1 cellular context compared by ENCODE assay signal in genomic region chr2:58046585-58047372, GRCh38.
TF ChIP-seq lines count a peak whose summit lies in the region.

Gene VRK2 (plus strand): TSS chr2:58046806. CDS start chr2:58048832, 2,026 bp downstream.

TF ChIP-seq in HepG2, 621 proteins besides CTCF, POLR2A, EP300 and RAD21 (continued from another document and continues in another):
- TF ChIP-seq, protein P1, sequence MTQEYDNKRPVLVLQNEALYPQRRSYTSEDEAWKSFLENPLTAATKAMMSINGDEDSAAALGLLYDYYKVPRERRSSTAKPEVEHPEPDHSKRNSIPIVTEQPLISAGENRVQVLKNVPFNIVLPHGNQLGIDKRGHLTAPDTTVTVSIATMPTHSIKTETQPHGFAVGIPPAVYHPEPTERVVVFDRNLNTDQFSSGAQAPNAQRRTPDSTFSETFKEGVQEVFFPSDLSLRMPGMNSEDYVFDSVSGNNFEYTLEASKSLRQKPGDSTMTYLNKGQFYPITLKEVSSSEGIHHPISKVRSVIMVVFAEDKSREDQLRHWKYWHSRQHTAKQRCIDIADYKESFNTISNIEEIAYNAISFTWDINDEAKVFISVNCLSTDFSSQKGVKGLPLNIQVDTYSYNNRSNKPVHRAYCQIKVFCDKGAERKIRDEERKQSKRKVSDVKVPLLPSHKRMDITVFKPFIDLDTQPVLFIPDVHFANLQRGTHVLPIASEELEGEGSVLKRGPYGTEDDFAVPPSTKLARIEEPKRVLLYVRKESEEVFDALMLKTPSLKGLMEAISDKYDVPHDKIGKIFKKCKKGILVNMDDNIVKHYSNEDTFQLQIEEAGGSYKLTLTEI (CRISPR knock-in tag; conservative IDR thresholded peaks at IDR 0.05): no peak; the same call in 1 of the 2 replicates
- TF ChIP-seq ZNF75D (CRISPR knock-in tag; IDR thresholded peaks at IDR 0.05; ENCODE audit: borderline replicate concordance) (no peak), CEBPG (CRISPR knock-in tag; IDR thresholded peaks at IDR 0.05) (no peak), PAXIP1 (CRISPR knock-in tag; conservative IDR thresholded peaks at IDR 0.05) (peak; percentile 58), ZBTB38 (CRISPR knock-in tag; IDR thresholded peaks at IDR 0.05) (peak; percentile 83), ZNF549 (CRISPR knock-in tag; IDR thresholded peaks at IDR 0.05) (0 out of 2 replicates have a peak, but pooled peaks have one; percentile 12), ZNF609 (CRISPR knock-in tag; IDR thresholded peaks at IDR 0.05; ENCODE audit: borderline replicate concordance) (peak; percentile 73), ZKSCAN8 (CRISPR knock-in tag; IDR thresholded peaks at IDR 0.05; ENCODE audit: borderline replicate concordance) (peak; percentile 89), TRIM24 (CRISPR knock-in tag; IDR thresholded peaks at IDR 0.05) (no peak), KAT7 (CRISPR knock-in tag; IDR thresholded peaks at IDR 0.05; ENCODE audit: borderline replicate concordance) (peak; percentile 88), SP4 (CRISPR knock-in tag; IDR thresholded peaks at IDR 0.05) (peak; percentile 83), ZNF17 (CRISPR knock-in tag; IDR thresholded peaks at IDR 0.05) (peak; percentile 82; the same call in 1 of the 2 replicates), GATAD2A (CRISPR knock-in tag; IDR thresholded peaks at IDR 0.05) (peak; percentile 84), MTA1 (CRISPR knock-in tag; IDR thresholded peaks at IDR 0.05; ENCODE audit: borderline replicate concordance) (peak; percentile 92), SNAPC2 (CRISPR knock-in tag; IDR thresholded peaks at IDR 0.05) (no peak), ZNF430 (CRISPR knock-in tag; IDR thresholded peaks at IDR 0.05) (peak; percentile 98), DDIT3 (CRISPR knock-in tag; IDR thresholded peaks at IDR 0.05) (no peak), TFE3 (CRISPR knock-in tag; IDR thresholded peaks at IDR 0.05) (peak; percentile 42), MAFG (CRISPR knock-in tag; IDR thresholded peaks at IDR 0.05) (peak; percentile 80; the same call in 1 of the 2 replicates), PPARG (CRISPR knock-in tag; conservative IDR thresholded peaks at IDR 0.05) (peak; percentile 32; the same call in 1 of the 2 replicates), ZNF614 (CRISPR knock-in tag; IDR thresholded peaks at IDR 0.05; ENCODE audit: borderline replicate concordance) (peak; percentile 8; the same call in 1 of the 2 replicates), ZNF790 (CRISPR knock-in tag; IDR thresholded peaks at IDR 0.05; ENCODE audit: borderline replicate concordance) (no peak; the same call in 1 of the 2 replicates), ZNF335 (CRISPR knock-in tag; IDR thresholded peaks at IDR 0.05) (peak; percentile 70), RARG (CRISPR knock-in tag; IDR thresholded peaks at IDR 0.05; ENCODE audit: low read depth) (peak; percentile 96; the same call in 1 of the 2 replicates), CAMTA2 (CRISPR knock-in tag; IDR thresholded peaks at IDR 0.05; ENCODE audit: borderline replicate concordance) (peak; percentile 94), ZNF260 (CRISPR knock-in tag; IDR thresholded peaks at IDR 0.05; ENCODE audit: borderline replicate concordance, low read depth) (no peak), FOXA3 (CRISPR knock-in tag; IDR thresholded peaks at IDR 0.05) (peak; percentile 64; the same call in 1 of the 2 replicates), ZNF282 (IDR thresholded peaks at IDR 0.05; ENCODE audit: partially characterized antibody) (no peak), HNRNPL (IDR thresholded peaks at IDR 0.05; ENCODE audit: low read depth, low read length) (no peak; the same call in 1 of the 2 replicates), ZC3H13 (CRISPR knock-in tag; IDR thresholded peaks at IDR 0.05) (peak; percentile 81), TBX3 (IDR thresholded peaks at IDR 0.05; ENCODE audit: borderline replicate concordance) (0 out of 2 replicates have a peak, but pooled peaks have one; percentile 26)
- TF ChIP-seq, protein P2, sequence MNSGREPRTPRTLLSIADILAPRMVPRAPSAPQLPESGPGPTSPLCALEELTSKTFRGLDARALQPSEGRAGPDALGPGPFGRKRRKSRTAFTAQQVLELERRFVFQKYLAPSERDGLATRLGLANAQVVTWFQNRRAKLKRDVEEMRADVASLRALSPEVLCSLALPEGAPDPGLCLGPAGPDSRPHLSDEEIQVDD (CRISPR knock-in tag; IDR thresholded peaks at IDR 0.05; ENCODE audit: borderline replicate concordance): peak; percentile 71; the same call in 1 of the 2 replicates
- TF ChIP-seq, protein P3, sequence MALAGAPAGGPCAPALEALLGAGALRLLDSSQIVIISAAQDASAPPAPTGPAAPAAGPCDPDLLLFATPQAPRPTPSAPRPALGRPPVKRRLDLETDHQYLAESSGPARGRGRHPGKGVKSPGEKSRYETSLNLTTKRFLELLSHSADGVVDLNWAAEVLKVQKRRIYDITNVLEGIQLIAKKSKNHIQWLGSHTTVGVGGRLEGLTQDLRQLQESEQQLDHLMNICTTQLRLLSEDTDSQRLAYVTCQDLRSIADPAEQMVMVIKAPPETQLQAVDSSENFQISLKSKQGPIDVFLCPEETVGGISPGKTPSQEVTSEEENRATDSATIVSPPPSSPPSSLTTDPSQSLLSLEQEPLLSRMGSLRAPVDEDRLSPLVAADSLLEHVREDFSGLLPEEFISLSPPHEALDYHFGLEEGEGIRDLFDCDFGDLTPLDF (CRISPR knock-in tag; IDR thresholded peaks at IDR 0.05): peak; percentile 92
- TF ChIP-seq, protein P4, sequence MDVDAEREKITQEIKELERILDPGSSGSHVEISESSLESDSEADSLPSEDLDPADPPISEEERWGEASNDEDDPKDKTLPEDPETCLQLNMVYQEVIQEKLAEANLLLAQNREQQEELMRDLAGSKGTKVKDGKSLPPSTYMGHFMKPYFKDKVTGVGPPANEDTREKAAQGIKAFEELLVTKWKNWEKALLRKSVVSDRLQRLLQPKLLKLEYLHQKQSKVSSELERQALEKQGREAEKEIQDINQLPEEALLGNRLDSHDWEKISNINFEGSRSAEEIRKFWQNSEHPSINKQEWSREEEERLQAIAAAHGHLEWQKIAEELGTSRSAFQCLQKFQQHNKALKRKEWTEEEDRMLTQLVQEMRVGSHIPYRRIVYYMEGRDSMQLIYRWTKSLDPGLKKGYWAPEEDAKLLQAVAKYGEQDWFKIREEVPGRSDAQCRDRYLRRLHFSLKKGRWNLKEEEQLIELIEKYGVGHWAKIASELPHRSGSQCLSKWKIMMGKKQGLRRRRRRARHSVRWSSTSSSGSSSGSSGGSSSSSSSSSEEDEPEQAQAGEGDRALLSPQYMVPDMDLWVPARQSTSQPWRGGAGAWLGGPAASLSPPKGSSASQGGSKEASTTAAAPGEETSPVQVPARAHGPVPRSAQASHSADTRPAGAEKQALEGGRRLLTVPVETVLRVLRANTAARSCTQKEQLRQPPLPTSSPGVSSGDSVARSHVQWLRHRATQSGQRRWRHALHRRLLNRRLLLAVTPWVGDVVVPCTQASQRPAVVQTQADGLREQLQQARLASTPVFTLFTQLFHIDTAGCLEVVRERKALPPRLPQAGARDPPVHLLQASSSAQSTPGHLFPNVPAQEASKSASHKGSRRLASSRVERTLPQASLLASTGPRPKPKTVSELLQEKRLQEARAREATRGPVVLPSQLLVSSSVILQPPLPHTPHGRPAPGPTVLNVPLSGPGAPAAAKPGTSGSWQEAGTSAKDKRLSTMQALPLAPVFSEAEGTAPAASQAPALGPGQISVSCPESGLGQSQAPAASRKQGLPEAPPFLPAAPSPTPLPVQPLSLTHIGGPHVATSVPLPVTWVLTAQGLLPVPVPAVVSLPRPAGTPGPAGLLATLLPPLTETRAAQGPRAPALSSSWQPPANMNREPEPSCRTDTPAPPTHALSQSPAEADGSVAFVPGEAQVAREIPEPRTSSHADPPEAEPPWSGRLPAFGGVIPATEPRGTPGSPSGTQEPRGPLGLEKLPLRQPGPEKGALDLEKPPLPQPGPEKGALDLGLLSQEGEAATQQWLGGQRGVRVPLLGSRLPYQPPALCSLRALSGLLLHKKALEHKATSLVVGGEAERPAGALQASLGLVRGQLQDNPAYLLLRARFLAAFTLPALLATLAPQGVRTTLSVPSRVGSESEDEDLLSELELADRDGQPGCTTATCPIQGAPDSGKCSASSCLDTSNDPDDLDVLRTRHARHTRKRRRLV (CRISPR knock-in tag; IDR thresholded peaks at IDR 0.05): peak; percentile 95
